ENCODE assay signal across 20 cellular contexts in the genomic region with DNA sequence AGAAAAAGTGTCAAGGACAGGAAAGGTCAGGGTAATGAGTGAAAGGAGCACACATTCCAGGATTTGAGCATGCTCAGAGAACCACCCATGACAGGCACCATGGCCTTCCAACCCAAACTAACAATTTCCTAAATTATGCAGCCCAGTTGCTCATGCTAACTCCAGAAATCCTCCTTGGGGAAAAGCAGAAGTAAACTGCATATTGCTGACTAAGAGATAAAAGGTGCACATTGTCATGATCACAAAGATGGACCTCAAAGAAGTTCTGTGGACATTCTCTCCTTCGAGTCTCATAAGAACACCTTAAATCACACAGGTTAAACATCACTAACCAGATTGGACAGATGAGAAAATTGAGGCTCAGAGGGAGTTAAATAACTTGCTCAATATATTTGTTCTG.
DNase-seq lines count a peak whose midpoint lies in the region; ATAC-seq, FAIRE-seq and TF ChIP-seq lines count a peak whose summit lies in the region.
"Had no signal": no experiment of that assay in that cellular context is flagged by ENCODE, and none has a peak within 500 bp of the region (broad histone marks: within the 10 kb centered on the region; RNA-seq: fewer than 3 reads in every experiment).

No MANE protein-coding gene starts in this region.

- H3K36me3 ChIP-seq in DOHH2 (ENCODE audit: control insufficient read depth, low read length), result no peaks in the 10 kb centered on the region
- H3K36me3 ChIP-seq in SU-DHL-6 (ENCODE audit: low read length), result no peaks in the 10 kb centered on the region
- H3K36me3 ChIP-seq: BE2C had no signal

- H3K27ac ChIP-seq in A549 (no peak overlapping the region), DOHH2 (ENCODE audit: low read depth, low read length) (peak overlapping the region; percentile 82), SU-DHL-6 (ENCODE audit: low read depth, low read length) (no peak overlapping the region)
- H3K27ac ChIP-seq: HL-60, KMS-11 had no signal

- H3K4me3 ChIP-seq in A549, result no peak overlapping the region
- peak overlapping the region; percentile 58 for H3K4me3 ChIP-seq in DOHH2 (ENCODE audit: low read length)
- no peak overlapping the region for H3K4me3 ChIP-seq in SU-DHL-6 (ENCODE audit: insufficient read depth, low read length, poor library complexity, severe bottlenecking)

- no peaks in the 10 kb centered on the region for H3K9me2 ChIP-seq in DOHH2 (replicated peaks; ENCODE audit: control insufficient read depth, low read length)
- no peaks in the 10 kb centered on the region for H3K9me2 ChIP-seq in SU-DHL-6 (replicated peaks; ENCODE audit: insufficient read depth, low read length)

- 7% methylated on average over 1 of the region's 1 CpG for WGBS in A549 (ENCODE audit: missing lambda C conversion rate)

- DNase-seq in A549 (ENCODE audit: low read depth in 1 of 2, low spot score in 1 of 2) (no peak), NAMALWA (ENCODE audit: low spot score) (peak; percentile 16), NCI-H446 treated with DMSO at 0.1 percent for 48 hours (lab: John Stamatoyannopoulos, UW) (no peak)
- DNase-seq: BE2C; CD4-positive, alpha-beta memory T cell; DND-41; NCI-H1048; NCI-H2029 treated with DMSO at 0.1 percent for 48 hours; NCI-H2171 treated with DMSO at 0.1 percent for 48 hours; NCI-H526; T-helper 1 cell had no signal

- peaks cover 7% of the 10 kb centered on the region; the same call in 1 of the 2 replicates for H3F3A ChIP-seq in DOHH2 (ENCODE audit: control insufficient read depth, insufficient read depth)
- H3F3A ChIP-seq in SU-DHL-6 (ENCODE audit: insufficient read depth), result no peaks in the 10 kb centered on the region

- H3K9ac ChIP-seq in SU-DHL-6 (ENCODE audit: low read length), result no peak overlapping the region
- H3K9ac ChIP-seq: KMS-11 had no signal

- TF ChIP-seq EP300 in A549 (IDR thresholded peaks at IDR 0.05), result no peak

- POLR2A ChIA-PET in A549 (lab: Yijun Ruan, JAX), result no interaction called here

- no peak for ATAC-seq in A549
- no peak for ATAC-seq in GM19023 (IDR thresholded peaks at IDR 0.05; ENCODE audit: unreplicated experiment)
- ATAC-seq in HG03565 (IDR thresholded peaks at IDR 0.05; ENCODE audit: unreplicated experiment), result no peak
- no peak for ATAC-seq in HG03095 (IDR thresholded peaks at IDR 0.05; ENCODE audit: unreplicated experiment)

- H4K20me1 ChIP-seq in DOHH2 (ENCODE audit: control insufficient read depth, insufficient read depth, low read depth, low read length), result no peaks in the 10 kb centered on the region
- no peaks in the 10 kb centered on the region for H4K20me1 ChIP-seq in SU-DHL-6 (ENCODE audit: low read depth, low read length)

- TF ChIP-seq CTCF in A549 (IDR thresholded peaks at IDR 0.05), result no peak
- no peak for TF ChIP-seq CTCF in DOHH2 (IDR thresholded peaks at IDR 0.05; ENCODE audit: low read depth, low read length, poor library complexity, severe bottlenecking)
- TF ChIP-seq CTCF in SU-DHL-6 (IDR thresholded peaks at IDR 0.05; ENCODE audit: insufficient read depth, low read length, poor library complexity, severe bottlenecking), result no peak

- H3K9me3 ChIP-seq in A549 (no peaks in the 10 kb centered on the region), DOHH2 (ENCODE audit: control insufficient read depth, insufficient read depth, low read length) (no peaks in the 10 kb centered on the region), SU-DHL-6 (ENCODE audit: insufficient read depth, low read length) (no peaks in the 10 kb centered on the region)
- H3K9me3 ChIP-seq: BE2C had no signal

- H3K27me3 ChIP-seq in DOHH2 (ENCODE audit: control insufficient read depth, low read length) (no peaks in the 10 kb centered on the region), SU-DHL-6 (ENCODE audit: low read length) (no peaks in the 10 kb centered on the region)

- no peak for FAIRE-seq in A549 (lab: Jason Lieb, UNC)
- FAIRE-seq: A204.1, H54 had no signal

- CTCF ChIA-PET in A549 (lab: Yijun Ruan, JAX), result no interaction called here

- no peaks in the 10 kb centered on the region for H3K79me2 ChIP-seq in DOHH2 (ENCODE audit: control insufficient read depth, low read length)
- no peaks in the 10 kb centered on the region for H3K79me2 ChIP-seq in SU-DHL-6 (ENCODE audit: insufficient read depth, low read length)

- TF ChIP-seq RAD21 in A549 (conservative IDR thresholded peaks at IDR 0.05 in 1 of 2, IDR thresholded peaks at IDR 0.05 in 1 of 2), result no peak

- no peak overlapping the region for H2AFZ ChIP-seq in SU-DHL-6 (ENCODE audit: low read depth, low read length, severe bottlenecking)

- no peak overlapping the region for H3K4me2 ChIP-seq in A549
- H3K4me2 ChIP-seq in DOHH2 (ENCODE audit: low read length), result peak overlapping the region; percentile 85
- peak overlapping the region; percentile 44 for H3K4me2 ChIP-seq in SU-DHL-6 (ENCODE audit: low read depth, low read length, poor library complexity, severe bottlenecking)
- H3K4me2 ChIP-seq: KMS-11 had no signal

- H3K4me1 ChIP-seq in A549, result no peaks in the 10 kb centered on the region
- H3K4me1 ChIP-seq in DOHH2 (ENCODE audit: control insufficient read depth, low read length), result peaks cover 66% of the 10 kb centered on the region
- H3K4me1 ChIP-seq: BE2C had no signal

- TF ChIP-seq POLR2A in A549 (IDR thresholded peaks at IDR 0.05; ENCODE audit: low read length), result no peak

TF ChIP-seq in A549, 52 proteins besides CTCF, POLR2A, EP300 and RAD21:
- no peak for TF ChIP-seq PHF8 (IDR thresholded peaks at IDR 0.05; ENCODE audit: borderline replicate concordance, low read depth)
- no peak for TF ChIP-seq HOXA7 (CRISPR knock-in tag; IDR thresholded peaks at IDR 0.05)
- TF ChIP-seq MAFK (IDR thresholded peaks at IDR 0.05; ENCODE audit: partially characterized antibody), result peak; percentile 61
